In the genomic region with DNA sequence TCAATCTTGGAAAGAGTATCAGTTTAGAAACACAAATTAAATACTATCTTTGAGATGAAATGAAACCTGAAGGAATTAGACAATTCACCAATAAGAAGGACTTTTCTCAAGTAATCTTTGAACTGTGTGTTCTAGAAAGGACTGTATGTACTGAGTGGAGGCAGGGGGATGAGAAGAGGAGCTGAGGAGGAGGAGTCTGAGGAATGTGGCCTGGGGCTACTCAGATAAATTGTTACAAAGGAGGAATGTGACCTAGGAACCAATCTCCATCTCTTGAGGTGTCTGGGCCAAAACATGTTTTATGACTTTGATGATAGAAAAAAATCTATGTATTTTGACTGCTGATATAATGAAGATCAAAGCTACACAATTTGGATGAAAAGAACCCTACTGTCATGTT, we compare ENCODE assay signal across 1 cellular context.
TF ChIP-seq lines count a peak whose summit lies in the region.

No MANE protein-coding gene starts in this region.

TF ChIP-seq in GM23338, 12 proteins besides CTCF, POLR2A, EP300 and RAD21 (continued from another document):
- TF ChIP-seq, protein P1, sequence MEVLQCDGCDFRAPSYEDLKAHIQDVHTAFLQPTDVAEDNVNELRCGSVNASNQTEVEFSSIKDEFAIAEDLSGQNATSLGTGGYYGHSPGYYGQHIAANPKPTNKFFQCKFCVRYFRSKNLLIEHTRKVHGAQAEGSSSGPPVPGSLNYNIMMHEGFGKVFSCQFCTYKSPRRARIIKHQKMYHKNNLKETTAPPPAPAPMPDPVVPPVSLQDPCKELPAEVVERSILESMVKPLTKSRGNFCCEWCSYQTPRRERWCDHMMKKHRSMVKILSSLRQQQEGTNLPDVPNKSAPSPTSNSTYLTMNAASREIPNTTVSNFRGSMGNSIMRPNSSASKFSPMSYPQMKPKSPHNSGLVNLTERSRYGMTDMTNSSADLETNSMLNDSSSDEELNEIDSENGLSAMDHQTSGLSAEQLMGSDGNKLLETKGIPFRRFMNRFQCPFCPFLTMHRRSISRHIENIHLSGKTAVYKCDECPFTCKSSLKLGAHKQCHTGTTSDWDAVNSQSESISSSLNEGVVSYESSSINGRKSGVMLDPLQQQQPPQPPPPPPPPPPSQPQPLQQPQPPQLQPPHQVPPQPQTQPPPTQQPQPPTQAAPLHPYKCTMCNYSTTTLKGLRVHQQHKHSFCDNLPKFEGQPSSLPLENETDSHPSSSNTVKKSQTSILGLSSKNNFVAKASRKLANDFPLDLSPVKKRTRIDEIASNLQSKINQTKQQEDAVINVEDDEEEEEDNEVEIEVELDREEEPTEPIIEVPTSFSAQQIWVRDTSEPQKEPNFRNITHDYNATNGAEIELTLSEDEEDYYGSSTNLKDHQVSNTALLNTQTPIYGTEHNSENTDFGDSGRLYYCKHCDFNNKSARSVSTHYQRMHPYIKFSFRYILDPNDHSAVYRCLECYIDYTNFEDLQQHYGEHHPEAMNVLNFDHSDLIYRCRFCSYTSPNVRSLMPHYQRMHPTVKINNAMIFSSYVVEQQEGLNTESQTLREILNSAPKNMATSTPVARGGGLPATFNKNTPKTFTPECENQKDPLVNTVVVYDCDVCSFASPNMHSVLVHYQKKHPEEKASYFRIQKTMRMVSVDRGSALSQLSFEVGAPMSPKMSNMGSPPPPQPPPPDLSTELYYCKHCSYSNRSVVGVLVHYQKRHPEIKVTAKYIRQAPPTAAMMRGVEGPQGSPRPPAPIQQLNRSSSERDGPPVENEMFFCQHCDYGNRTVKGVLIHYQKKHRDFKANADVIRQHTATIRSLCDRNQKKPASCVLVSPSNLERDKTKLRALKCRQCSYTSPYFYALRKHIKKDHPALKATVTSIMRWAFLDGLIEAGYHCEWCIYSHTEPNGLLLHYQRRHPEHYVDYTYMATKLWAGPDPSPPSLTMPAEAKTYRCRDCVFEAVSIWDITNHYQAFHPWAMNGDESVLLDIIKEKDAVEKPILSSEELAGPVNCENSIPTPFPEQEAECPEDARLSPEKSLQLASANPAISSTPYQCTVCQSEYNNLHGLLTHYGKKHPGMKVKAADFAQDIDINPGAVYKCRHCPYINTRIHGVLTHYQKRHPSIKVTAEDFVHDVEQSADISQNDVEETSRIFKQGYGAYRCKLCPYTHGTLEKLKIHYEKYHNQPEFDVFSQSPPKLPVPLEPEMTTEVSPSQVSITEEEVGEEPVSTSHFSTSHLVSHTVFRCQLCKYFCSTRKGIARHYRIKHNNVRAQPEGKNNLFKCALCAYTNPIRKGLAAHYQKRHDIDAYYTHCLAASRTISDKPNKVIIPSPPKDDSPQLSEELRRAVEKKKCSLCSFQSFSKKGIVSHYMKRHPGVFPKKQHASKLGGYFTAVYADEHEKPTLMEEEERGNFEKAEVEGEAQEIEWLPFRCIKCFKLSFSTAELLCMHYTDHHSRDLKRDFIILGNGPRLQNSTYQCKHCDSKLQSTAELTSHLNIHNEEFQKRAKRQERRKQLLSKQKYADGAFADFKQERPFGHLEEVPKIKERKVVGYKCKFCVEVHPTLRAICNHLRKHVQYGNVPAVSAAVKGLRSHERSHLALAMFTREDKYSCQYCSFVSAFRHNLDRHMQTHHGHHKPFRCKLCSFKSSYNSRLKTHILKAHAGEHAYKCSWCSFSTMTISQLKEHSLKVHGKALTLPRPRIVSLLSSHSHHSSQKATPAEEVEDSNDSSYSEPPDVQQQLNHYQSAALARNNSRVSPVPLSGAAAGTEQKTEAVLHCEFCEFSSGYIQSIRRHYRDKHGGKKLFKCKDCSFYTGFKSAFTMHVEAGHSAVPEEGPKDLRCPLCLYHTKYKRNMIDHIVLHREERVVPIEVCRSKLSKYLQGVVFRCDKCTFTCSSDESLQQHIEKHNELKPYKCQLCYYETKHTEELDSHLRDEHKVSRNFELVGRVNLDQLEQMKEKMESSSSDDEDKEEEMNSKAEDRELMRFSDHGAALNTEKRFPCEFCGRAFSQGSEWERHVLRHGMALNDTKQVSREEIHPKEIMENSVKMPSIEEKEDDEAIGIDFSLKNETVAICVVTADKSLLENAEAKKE (CRISPR knock-in tag; IDR thresholded peaks at IDR 0.05), result no peak
- TF ChIP-seq, protein P2, sequence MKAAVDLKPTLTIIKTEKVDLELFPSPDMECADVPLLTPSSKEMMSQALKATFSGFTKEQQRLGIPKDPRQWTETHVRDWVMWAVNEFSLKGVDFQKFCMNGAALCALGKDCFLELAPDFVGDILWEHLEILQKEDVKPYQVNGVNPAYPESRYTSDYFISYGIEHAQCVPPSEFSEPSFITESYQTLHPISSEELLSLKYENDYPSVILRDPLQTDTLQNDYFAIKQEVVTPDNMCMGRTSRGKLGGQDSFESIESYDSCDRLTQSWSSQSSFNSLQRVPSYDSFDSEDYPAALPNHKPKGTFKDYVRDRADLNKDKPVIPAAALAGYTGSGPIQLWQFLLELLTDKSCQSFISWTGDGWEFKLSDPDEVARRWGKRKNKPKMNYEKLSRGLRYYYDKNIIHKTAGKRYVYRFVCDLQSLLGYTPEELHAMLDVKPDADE (IDR thresholded peaks at IDR 0.05), result no peak
- no peak for TF ChIP-seq CREB1 (CRISPR knock-in tag; IDR thresholded peaks at IDR 0.05; ENCODE audit: low read depth)
- TF ChIP-seq ZNF331 (CRISPR knock-in tag; IDR thresholded peaks at IDR 0.05; ENCODE audit: low read depth), result no peak
- TF ChIP-seq EZH2phosphoT487 (IDR thresholded peaks at IDR 0.05; ENCODE audit: unreplicated experiment), result no peak
- TF ChIP-seq STAT1 (IDR thresholded peaks at IDR 0.05; ENCODE audit: unreplicated experiment), result no peak
- no peak for TF ChIP-seq EZH2 (IDR thresholded peaks at IDR 0.05; ENCODE audit: low read depth, unreplicated experiment)
- TF ChIP-seq, protein P3, sequence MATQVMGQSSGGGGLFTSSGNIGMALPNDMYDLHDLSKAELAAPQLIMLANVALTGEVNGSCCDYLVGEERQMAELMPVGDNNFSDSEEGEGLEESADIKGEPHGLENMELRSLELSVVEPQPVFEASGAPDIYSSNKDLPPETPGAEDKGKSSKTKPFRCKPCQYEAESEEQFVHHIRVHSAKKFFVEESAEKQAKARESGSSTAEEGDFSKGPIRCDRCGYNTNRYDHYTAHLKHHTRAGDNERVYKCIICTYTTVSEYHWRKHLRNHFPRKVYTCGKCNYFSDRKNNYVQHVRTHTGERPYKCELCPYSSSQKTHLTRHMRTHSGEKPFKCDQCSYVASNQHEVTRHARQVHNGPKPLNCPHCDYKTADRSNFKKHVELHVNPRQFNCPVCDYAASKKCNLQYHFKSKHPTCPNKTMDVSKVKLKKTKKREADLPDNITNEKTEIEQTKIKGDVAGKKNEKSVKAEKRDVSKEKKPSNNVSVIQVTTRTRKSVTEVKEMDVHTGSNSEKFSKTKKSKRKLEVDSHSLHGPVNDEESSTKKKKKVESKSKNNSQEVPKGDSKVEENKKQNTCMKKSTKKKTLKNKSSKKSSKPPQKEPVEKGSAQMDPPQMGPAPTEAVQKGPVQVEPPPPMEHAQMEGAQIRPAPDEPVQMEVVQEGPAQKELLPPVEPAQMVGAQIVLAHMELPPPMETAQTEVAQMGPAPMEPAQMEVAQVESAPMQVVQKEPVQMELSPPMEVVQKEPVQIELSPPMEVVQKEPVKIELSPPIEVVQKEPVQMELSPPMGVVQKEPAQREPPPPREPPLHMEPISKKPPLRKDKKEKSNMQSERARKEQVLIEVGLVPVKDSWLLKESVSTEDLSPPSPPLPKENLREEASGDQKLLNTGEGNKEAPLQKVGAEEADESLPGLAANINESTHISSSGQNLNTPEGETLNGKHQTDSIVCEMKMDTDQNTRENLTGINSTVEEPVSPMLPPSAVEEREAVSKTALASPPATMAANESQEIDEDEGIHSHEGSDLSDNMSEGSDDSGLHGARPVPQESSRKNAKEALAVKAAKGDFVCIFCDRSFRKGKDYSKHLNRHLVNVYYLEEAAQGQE (IDR thresholded peaks at IDR 0.05; ENCODE audit: unreplicated experiment), result no peak
- no peak for TF ChIP-seq POLR2AphosphoS5 (IDR thresholded peaks at IDR 0.05; ENCODE audit: low read depth)
